In genomic region chr12:52032797-52033505, GRCh38 we compare ENCODE assay signal across 8 cellular contexts. TPM values are rescaled to one million over a fixed set of nuclear protein-coding genes. Genes with fewer than 3 reads are reported as not detected.
DNase-seq lines count a peak whose midpoint lies in the region; ATAC-seq and TF ChIP-seq lines count a peak whose summit lies in the region.

No MANE protein-coding gene starts in this region.

- H3K4me1 Mint-ChIP-seq in dendritic cell treated with granulocyte-macrophage colony-stimulating factor and Interleukin-4, amounts not matched to agents 40 ng/mL and 50 ng/mL, for 4 days (ENCODE audit: low read depth): peaks cover 37% of the 10 kb centered on the region

- H3K27ac Mint-ChIP-seq in dendritic cell treated with granulocyte-macrophage colony-stimulating factor and Interleukin-4, amounts not matched to agents 40 ng/mL and 50 ng/mL, for 4 days: peak overlapping the region; percentile 81

- H3K9me3 ChIP-seq in right lobe of liver: no peaks in the 10 kb centered on the region

- H3K27ac ChIP-seq in C4-2B (peak overlapping the region; percentile 64), right lobe of liver (peak overlapping the region; percentile 69 to 94 (median 85))

- TF ChIP-seq POLR2A in right lobe of liver (IDR thresholded peaks at IDR 0.05): peak; percentile 77

- H3K4me3 Mint-ChIP-seq in dendritic cell treated with granulocyte-macrophage colony-stimulating factor and Interleukin-4, amounts not matched to agents 40 ng/mL and 50 ng/mL, for 4 days: peak overlapping the region; percentile 60

- peak overlapping the region; percentile 2 to 42 (median 31) for H3K4me3 ChIP-seq in right lobe of liver

- no peaks in the 10 kb centered on the region for H3K27me3 ChIP-seq in right lobe of liver

- peak; percentile 89 for ATAC-seq in GM19372 (IDR thresholded peaks at IDR 0.05; ENCODE audit: low read depth, unreplicated experiment)
- peak; percentile 88 for ATAC-seq in HG03521 (IDR thresholded peaks at IDR 0.05; ENCODE audit: unreplicated experiment)
- peak; percentile 91 to 96 (median 94) for ATAC-seq in right lobe of liver

- H3K27me3 Mint-ChIP-seq in dendritic cell treated with granulocyte-macrophage colony-stimulating factor and Interleukin-4, amounts not matched to agents 40 ng/mL and 50 ng/mL, for 4 days: peaks cover 35% of the 10 kb centered on the region

- WGBS in right lobe of liver (ENCODE audit: insufficient coverage, low coverage, low lambda C conversion rate, missing lambda C conversion rate): 1% methylated on average over 34 of the region's 49 CpGs

- H3K36me3 Mint-ChIP-seq in dendritic cell treated with granulocyte-macrophage colony-stimulating factor and Interleukin-4, amounts not matched to agents 40 ng/mL and 50 ng/mL, for 4 days (ENCODE audit: low read depth): no peaks in the 10 kb centered on the region

- H3K9me3 Mint-ChIP-seq in dendritic cell treated with granulocyte-macrophage colony-stimulating factor and Interleukin-4, amounts not matched to agents 40 ng/mL and 50 ng/mL, for 4 days: no peaks in the 10 kb centered on the region

- TF ChIP-seq CTCF in C4-2B (conservative IDR thresholded peaks at IDR 0.05) (no peak), right lobe of liver (IDR thresholded peaks at IDR 0.05) (no peak)

- DNase-seq in NCI-H748 (lab: John Stamatoyannopoulos, UW; ENCODE audit: unreplicated experiment) (peak; percentile 97), right lobe of liver (peak; percentile 99)
- peak; percentile 63 to 86 for DNase-seq in activated CD4-positive, alpha-beta T cell treated with anti-CD3 and anti-CD28 coated beads, Interleukin-2, amount 50 U/mL, for 24 hours (ENCODE audit: low read depth in 1 of 2, low spot score in 1 of 2)
- peak; percentile 90 for DNase-seq in stimulated activated CD4-positive, alpha-beta T cell treated with anti-CD3 and anti-CD28 coated beads, Interleukin-4, amount 100 ng/mL, for 24 hours

- peaks cover 0 to 17% (median 0%) of the 10 kb centered on the region in 4 donors for H3K4me1 ChIP-seq in right lobe of liver

- no peaks in the 10 kb centered on the region for H3K36me3 ChIP-seq in right lobe of liver

- intact Hi-C loops in dendritic cell treated with granulocyte-macrophage colony-stimulating factor and Interleukin-4, amounts not matched to agents 40 ng/mL and 50 ng/mL, for 4 days (cut with micrococcal nuclease): loop anchor here (1.0 to 2.0 kb wide), 2 partner anchors 18 to 36 kb away; partner anchors contain the start of genes ATG101 and NR4A1
- intact Hi-C loops in right lobe of liver (cut with DNase I): no loop called here

RNA-seq across cellular contexts. Expression of gene NR4A1, which starts 18.3 kb away (rescaled TPM):
- 1 to 10 TPM; 5.0 to 8.8 (median 7.7) TPM for total RNA-seq in right lobe of liver

RNA-seq across cellular contexts. Expression of gene TAMALIN, which starts 26.2 kb away (rescaled TPM):
- 1 to 10 TPM; 2.9 to 6.5 (median 3.9) TPM for total RNA-seq in right lobe of liver

RNA-seq across cellular contexts. Expression of gene ATG101, which starts 36.8 kb away (rescaled TPM):
- total RNA-seq in right lobe of liver: 10 to 100 TPM; 17.4 to 29.7 (median 21.0) TPM

RNA-seq across cellular contexts. Expression of gene SMIM41, which starts 46.6 kb away (rescaled TPM):
- total RNA-seq in right lobe of liver: not detected

Comparison
In these comparisons a context has a peak if more than half of its experiments do, and no peak if none do; other contexts are left out.
1. Peak in every context shown above with its lines: DNase-seq, ATAC-seq, H3K4me3 ChIP-seq and H3K27ac ChIP-seq.